Comparison of ENCODE assay signal across 16 cellular contexts in the genomic region with DNA sequence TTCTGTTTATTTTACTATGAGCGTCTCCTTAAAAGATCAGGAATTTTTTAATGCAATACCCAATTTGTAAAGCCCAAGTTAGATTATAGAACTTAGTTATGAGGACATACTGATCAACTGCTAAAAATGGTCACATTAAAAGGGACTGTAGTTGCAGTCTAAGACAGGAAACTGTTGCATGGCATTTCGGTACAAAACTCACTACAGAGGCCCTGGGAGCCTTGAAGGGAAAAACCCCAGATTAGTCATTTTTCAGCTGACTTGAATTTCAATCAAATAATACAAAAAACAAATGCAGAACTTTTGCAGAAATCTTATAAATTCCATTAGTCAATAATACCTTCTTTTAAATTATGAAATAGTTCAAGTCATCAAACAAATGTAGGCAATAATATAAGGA. TPM values are rescaled to one million over a fixed set of nuclear protein-coding genes. Genes with fewer than 3 reads are reported as not detected.
A peak's percentile ranks its signal among the peaks of the same experiment; 100 is the strongest.
DNase-seq lines count a peak whose midpoint lies in the region; ATAC-seq and FAIRE-seq lines count a peak whose summit lies in the region.
"Had no signal": no experiment of that assay in that cellular context is flagged by ENCODE, and none has a peak within 500 bp of the region (broad histone marks: within the 10 kb centered on the region; RNA-seq: fewer than 3 reads in every experiment).

No MANE protein-coding gene starts in this region.

- peak; percentile 72 for FAIRE-seq in RCC 7860 (lab: Jason Lieb, UNC)
- FAIRE-seq: GM18507, keratinocyte had no signal

- ATAC-seq in GM21619 (IDR thresholded peaks at IDR 0.05; ENCODE audit: unreplicated experiment), result peak; percentile 74
- no peak for ATAC-seq in GM21447 (IDR thresholded peaks at IDR 0.05; ENCODE audit: unreplicated experiment)
- ATAC-seq: stimulated activated memory B cell treated with anti-CD40 and anti-IgM and Interleukin-4, amounts not matched to agents 10 μg/mL and 1 μg/mL and 100 μg/mL, for 72 hours had no signal

- DNase-seq in AG20443 (ENCODE audit: low spot score) (peak; percentile 50), RCC 7860 (ENCODE audit: low spot score) (peak; percentile 27), fibroblast of peridontal ligament (ENCODE audit: extremely low read depth) (peak; percentile 65), mesenteric fat pad (ENCODE audit: low spot score) (no peak), NCI-H1930 (lab: John Stamatoyannopoulos, UW) (no peak)
- no peak for DNase-seq in stimulated activated CD4-positive, alpha-beta T cell treated with anti-CD3 and anti-CD28 coated beads, Interleukin-2, amount 100 ng/mL, for 48 hours
- DNase-seq: activated CD4-positive, alpha-beta T cell treated with anti-CD3 and anti-CD28 coated beads for 4 hours; activated T-cell treated with anti-CD3 and anti-CD28 coated beads, Interleukin-2, amount 50 U/mL, for 48 hours; NCI-H2107; posterior cingulate gyrus; stimulated activated CD4-positive, alpha-beta T cell treated with anti-CD3 and anti-CD28 coated beads, Interleukin-4, amount 100 ng/mL, for 24 hours had no signal

RNA-seq across cellular contexts. Expression of a gene that starts 6.9 kb away (rescaled TPM):
- 618 TPM for total RNA-seq in mesenteric fat pad

Comparison
In these comparisons a context has a peak if more than half of its experiments do, and no peak if none do; other contexts are left out.
1. DNase-seq: peak in AG20443 (single experiment), RCC 7860 (single experiment) and fibroblast of peridontal ligament (single experiment); none in mesenteric fat pad (single experiment), NCI-H1930 (0 of 2) and stimulated activated CD4-positive, alpha-beta T cell treated with anti-CD3 and anti-CD28 coated beads, Interleukin-2, amount 100 ng/mL, for 48 hours (0 of 2).